ENCODE assay signal across 1 cellular context in genomic region chr11:2211113-2211971, GRCh38.
TF ChIP-seq lines count a peak whose summit lies in the region.

No MANE protein-coding gene starts in this region.

TF ChIP-seq in HepG2, 621 proteins besides CTCF, POLR2A, EP300 and RAD21 (continued from another document and continues in another):
- peak; percentile 63 for TF ChIP-seq DMAP1 (CRISPR knock-in tag; IDR thresholded peaks at IDR 0.05)
- TF ChIP-seq HCFC1 (IDR thresholded peaks at IDR 0.05; ENCODE audit: low read depth, low read length) = no peak
- TF ChIP-seq ZBTB37 (CRISPR knock-in tag; IDR thresholded peaks at IDR 0.05) = peak; percentile 83
- TF ChIP-seq RBFOX2 (IDR thresholded peaks at IDR 0.05; ENCODE audit: low read depth, low read length) = peak; percentile 71
- TF ChIP-seq, protein P1, sequence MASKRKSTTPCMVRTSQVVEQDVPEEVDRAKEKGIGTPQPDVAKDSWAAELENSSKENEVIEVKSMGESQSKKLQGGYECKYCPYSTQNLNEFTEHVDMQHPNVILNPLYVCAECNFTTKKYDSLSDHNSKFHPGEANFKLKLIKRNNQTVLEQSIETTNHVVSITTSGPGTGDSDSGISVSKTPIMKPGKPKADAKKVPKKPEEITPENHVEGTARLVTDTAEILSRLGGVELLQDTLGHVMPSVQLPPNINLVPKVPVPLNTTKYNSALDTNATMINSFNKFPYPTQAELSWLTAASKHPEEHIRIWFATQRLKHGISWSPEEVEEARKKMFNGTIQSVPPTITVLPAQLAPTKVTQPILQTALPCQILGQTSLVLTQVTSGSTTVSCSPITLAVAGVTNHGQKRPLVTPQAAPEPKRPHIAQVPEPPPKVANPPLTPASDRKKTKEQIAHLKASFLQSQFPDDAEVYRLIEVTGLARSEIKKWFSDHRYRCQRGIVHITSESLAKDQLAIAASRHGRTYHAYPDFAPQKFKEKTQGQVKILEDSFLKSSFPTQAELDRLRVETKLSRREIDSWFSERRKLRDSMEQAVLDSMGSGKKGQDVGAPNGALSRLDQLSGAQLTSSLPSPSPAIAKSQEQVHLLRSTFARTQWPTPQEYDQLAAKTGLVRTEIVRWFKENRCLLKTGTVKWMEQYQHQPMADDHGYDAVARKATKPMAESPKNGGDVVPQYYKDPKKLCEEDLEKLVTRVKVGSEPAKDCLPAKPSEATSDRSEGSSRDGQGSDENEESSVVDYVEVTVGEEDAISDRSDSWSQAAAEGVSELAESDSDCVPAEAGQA (IDR thresholded peaks at IDR 0.05; ENCODE audit: low read depth) = peak; percentile 74
- TF ChIP-seq, protein P1 (CRISPR knock-in tag; IDR thresholded peaks at IDR 0.05; ENCODE audit: borderline replicate concordance) = no peak
- TF ChIP-seq SETDB1 (CRISPR knock-in tag; IDR thresholded peaks at IDR 0.05; ENCODE audit: borderline replicate concordance) = no peak
- no peak for TF ChIP-seq ZNF674 (CRISPR knock-in tag; IDR thresholded peaks at IDR 0.05; ENCODE audit: low read depth)
- TF ChIP-seq, protein P2, sequence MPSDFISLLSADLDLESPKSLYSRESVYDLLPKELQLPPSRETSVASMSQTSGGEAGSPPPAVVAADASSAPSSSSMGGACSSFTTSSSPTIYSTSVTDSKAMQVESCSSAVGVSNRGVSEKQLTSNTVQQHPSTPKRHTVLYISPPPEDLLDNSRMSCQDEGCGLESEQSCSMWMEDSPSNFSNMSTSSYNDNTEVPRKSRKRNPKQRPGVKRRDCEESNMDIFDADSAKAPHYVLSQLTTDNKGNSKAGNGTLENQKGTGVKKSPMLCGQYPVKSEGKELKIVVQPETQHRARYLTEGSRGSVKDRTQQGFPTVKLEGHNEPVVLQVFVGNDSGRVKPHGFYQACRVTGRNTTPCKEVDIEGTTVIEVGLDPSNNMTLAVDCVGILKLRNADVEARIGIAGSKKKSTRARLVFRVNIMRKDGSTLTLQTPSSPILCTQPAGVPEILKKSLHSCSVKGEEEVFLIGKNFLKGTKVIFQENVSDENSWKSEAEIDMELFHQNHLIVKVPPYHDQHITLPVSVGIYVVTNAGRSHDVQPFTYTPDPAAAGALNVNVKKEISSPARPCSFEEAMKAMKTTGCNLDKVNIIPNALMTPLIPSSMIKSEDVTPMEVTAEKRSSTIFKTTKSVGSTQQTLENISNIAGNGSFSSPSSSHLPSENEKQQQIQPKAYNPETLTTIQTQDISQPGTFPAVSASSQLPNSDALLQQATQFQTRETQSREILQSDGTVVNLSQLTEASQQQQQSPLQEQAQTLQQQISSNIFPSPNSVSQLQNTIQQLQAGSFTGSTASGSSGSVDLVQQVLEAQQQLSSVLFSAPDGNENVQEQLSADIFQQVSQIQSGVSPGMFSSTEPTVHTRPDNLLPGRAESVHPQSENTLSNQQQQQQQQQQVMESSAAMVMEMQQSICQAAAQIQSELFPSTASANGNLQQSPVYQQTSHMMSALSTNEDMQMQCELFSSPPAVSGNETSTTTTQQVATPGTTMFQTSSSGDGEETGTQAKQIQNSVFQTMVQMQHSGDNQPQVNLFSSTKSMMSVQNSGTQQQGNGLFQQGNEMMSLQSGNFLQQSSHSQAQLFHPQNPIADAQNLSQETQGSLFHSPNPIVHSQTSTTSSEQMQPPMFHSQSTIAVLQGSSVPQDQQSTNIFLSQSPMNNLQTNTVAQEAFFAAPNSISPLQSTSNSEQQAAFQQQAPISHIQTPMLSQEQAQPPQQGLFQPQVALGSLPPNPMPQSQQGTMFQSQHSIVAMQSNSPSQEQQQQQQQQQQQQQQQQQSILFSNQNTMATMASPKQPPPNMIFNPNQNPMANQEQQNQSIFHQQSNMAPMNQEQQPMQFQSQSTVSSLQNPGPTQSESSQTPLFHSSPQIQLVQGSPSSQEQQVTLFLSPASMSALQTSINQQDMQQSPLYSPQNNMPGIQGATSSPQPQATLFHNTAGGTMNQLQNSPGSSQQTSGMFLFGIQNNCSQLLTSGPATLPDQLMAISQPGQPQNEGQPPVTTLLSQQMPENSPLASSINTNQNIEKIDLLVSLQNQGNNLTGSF (CRISPR knock-in tag; IDR thresholded peaks at IDR 0.05) = no peak
- peak; percentile 53 for TF ChIP-seq KMT2A (CRISPR knock-in tag; IDR thresholded peaks at IDR 0.05)
- TF ChIP-seq NPAS2 (CRISPR knock-in tag; IDR thresholded peaks at IDR 0.05; ENCODE audit: borderline replicate concordance) = no peak; the same call in 1 of the 2 replicates
- TF ChIP-seq SKI (IDR thresholded peaks at IDR 0.05; ENCODE audit: partially characterized antibody) = peak; percentile 90
- TF ChIP-seq, protein P3, sequence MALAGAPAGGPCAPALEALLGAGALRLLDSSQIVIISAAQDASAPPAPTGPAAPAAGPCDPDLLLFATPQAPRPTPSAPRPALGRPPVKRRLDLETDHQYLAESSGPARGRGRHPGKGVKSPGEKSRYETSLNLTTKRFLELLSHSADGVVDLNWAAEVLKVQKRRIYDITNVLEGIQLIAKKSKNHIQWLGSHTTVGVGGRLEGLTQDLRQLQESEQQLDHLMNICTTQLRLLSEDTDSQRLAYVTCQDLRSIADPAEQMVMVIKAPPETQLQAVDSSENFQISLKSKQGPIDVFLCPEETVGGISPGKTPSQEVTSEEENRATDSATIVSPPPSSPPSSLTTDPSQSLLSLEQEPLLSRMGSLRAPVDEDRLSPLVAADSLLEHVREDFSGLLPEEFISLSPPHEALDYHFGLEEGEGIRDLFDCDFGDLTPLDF (CRISPR knock-in tag; IDR thresholded peaks at IDR 0.05) = no peak; the same call in 1 of the 2 replicates
- peak in 1 of 2 experiments; percentile 90; a peak in 2 of 4 replicates for TF ChIP-seq KLF16 (CRISPR knock-in tag; IDR thresholded peaks at IDR 0.05)
- no peak for TF ChIP-seq ZNF569 (CRISPR knock-in tag; IDR thresholded peaks at IDR 0.05; ENCODE audit: borderline replicate concordance)
- peak; percentile 80; the same call in 1 of the 2 replicates for TF ChIP-seq ZNF879 (CRISPR knock-in tag; IDR thresholded peaks at IDR 0.05)
- TF ChIP-seq GZF1 (CRISPR knock-in tag; IDR thresholded peaks at IDR 0.05) = no peak; the same call in 1 of the 2 replicates
- TF ChIP-seq, protein P4, sequence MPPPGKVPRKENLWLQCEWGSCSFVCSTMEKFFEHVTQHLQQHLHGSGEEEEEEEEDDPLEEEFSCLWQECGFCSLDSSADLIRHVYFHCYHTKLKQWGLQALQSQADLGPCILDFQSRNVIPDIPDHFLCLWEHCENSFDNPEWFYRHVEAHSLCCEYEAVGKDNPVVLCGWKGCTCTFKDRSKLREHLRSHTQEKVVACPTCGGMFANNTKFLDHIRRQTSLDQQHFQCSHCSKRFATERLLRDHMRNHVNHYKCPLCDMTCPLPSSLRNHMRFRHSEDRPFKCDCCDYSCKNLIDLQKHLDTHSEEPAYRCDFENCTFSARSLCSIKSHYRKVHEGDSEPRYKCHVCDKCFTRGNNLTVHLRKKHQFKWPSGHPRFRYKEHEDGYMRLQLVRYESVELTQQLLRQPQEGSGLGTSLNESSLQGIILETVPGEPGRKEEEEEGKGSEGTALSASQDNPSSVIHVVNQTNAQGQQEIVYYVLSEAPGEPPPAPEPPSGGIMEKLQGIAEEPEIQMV (CRISPR knock-in tag; IDR thresholded peaks at IDR 0.05; ENCODE audit: low read depth) = peak; percentile 84
- TF ChIP-seq HOXA7 (CRISPR knock-in tag; IDR thresholded peaks at IDR 0.05) = no peak
- TF ChIP-seq DPF2 (CRISPR knock-in tag; IDR thresholded peaks at IDR 0.05; ENCODE audit: borderline replicate concordance, low read depth) = peak; percentile 86
- TF ChIP-seq, protein P5, sequence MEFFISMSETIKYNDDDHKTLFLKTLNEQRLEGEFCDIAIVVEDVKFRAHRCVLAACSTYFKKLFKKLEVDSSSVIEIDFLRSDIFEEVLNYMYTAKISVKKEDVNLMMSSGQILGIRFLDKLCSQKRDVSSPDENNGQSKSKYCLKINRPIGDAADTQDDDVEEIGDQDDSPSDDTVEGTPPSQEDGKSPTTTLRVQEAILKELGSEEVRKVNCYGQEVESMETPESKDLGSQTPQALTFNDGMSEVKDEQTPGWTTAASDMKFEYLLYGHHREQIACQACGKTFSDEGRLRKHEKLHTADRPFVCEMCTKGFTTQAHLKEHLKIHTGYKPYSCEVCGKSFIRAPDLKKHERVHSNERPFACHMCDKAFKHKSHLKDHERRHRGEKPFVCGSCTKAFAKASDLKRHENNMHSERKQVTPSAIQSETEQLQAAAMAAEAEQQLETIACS (CRISPR knock-in tag; IDR thresholded peaks at IDR 0.05) = no peak
- peak; percentile 83 for TF ChIP-seq IRF2 (CRISPR knock-in tag; IDR thresholded peaks at IDR 0.05)
- peak; percentile 100 for TF ChIP-seq HNRNPL (IDR thresholded peaks at IDR 0.05; ENCODE audit: low read depth, low read length)
- peak; percentile 77; the same call in 1 of the 2 replicates for TF ChIP-seq PRDM10 (CRISPR knock-in tag; IDR thresholded peaks at IDR 0.05; ENCODE audit: low read depth)
- no peak for TF ChIP-seq ZNF777 (CRISPR knock-in tag; IDR thresholded peaks at IDR 0.05)
- peak; percentile 91 for TF ChIP-seq FOXO1 (CRISPR knock-in tag; IDR thresholded peaks at IDR 0.05)
- TF ChIP-seq STAG1 (CRISPR knock-in tag; IDR thresholded peaks at IDR 0.05) = no peak; the same call in none of the 2 replicates
- TF ChIP-seq ZNF550 (CRISPR knock-in tag; IDR thresholded peaks at IDR 0.05; ENCODE audit: borderline replicate concordance) = no peak
- TF ChIP-seq IRX3 (CRISPR knock-in tag; IDR thresholded peaks at IDR 0.05; ENCODE audit: borderline replicate concordance, low read depth) = no peak
- no peak for TF ChIP-seq MAFG (CRISPR knock-in tag; IDR thresholded peaks at IDR 0.05)
- peak; percentile 89 for TF ChIP-seq ZNF317 (CRISPR knock-in tag; IDR thresholded peaks at IDR 0.05)
- TF ChIP-seq PATZ1 (CRISPR knock-in tag; IDR thresholded peaks at IDR 0.05) = peak; percentile 97
- TF ChIP-seq RFX1 (IDR thresholded peaks at IDR 0.05) = no peak
- TF ChIP-seq ZNF713 (CRISPR knock-in tag; IDR thresholded peaks at IDR 0.05) = 0 out of 2 replicates have a peak, but pooled peaks have one; percentile 79
- no peak for TF ChIP-seq NFATC3 (CRISPR knock-in tag; IDR thresholded peaks at IDR 0.05)
- 0 out of 2 replicates have a peak, but pooled peaks have one; percentile 15 for TF ChIP-seq ZNF644 (CRISPR knock-in tag; IDR thresholded peaks at IDR 0.05; ENCODE audit: low read depth)
